Comparison of ENCODE assay signal across 6 cellular contexts in genomic region chr1:179195857-179196256, GRCh38. TPM values are rescaled to one million over a fixed set of nuclear protein-coding genes. Genes with fewer than 3 reads are reported as not detected.
DNase-seq lines count a peak whose midpoint lies in the region; ATAC-seq, FAIRE-seq and TF ChIP-seq lines count a peak whose summit lies in the region.
"Not testable (repeated sequence)": the region's sequence is repeated elsewhere in the genome, so short reads cannot be mapped to it uniquely, and the experiment has no call there.

No MANE protein-coding gene starts in this region.

- H3K4me2 ChIP-seq in A549; H9 (ENCODE audit: insufficient read depth, insufficient read length, low read length); Karpas-422 (ENCODE audit: low read depth, low read length, poor library complexity, severe bottlenecking): not testable (repeated sequence)

- not testable (repeated sequence) for H4K20me1 ChIP-seq in H9 (ENCODE audit: control insufficient read depth, insufficient read depth, insufficient read length); Karpas-422 (ENCODE audit: insufficient read depth, low read depth, low read length)

- H3K56ac ChIP-seq in H9 (ENCODE audit: insufficient read length, low read depth, low read length), result not testable (repeated sequence)

- H3K4me3 ChIP-seq in A549; Karpas-422 (ENCODE audit: low read length); psoas muscle: not testable (repeated sequence)

- not testable (repeated sequence) for H2BK5ac ChIP-seq in H9 (ENCODE audit: insufficient read length, low read length)

- not testable (repeated sequence) for H2BK12ac ChIP-seq in H9 (ENCODE audit: insufficient read length, low read depth, low read length)

- H4K5ac ChIP-seq in H9 (ENCODE audit: insufficient read length, low read depth, low read length), result not testable (repeated sequence)

- TF ChIP-seq RAD21 in A549 (conservative IDR thresholded peaks at IDR 0.05 in 1 of 2, IDR thresholded peaks at IDR 0.05 in 1 of 2), result not testable (repeated sequence)

- H3K9me2 ChIP-seq in Karpas-422 (replicated peaks; ENCODE audit: insufficient read depth, low read length), result not testable (repeated sequence)

- H3K4me1 ChIP-seq in A549, result peaks cover 18% of the 10 kb centered on the region
- H3K4me1 ChIP-seq in H9 (ENCODE audit: insufficient read depth, low read length); Karpas-422 (ENCODE audit: low read length): not testable (repeated sequence)
- peaks cover 32% of the 10 kb centered on the region for H3K4me1 ChIP-seq in psoas muscle

- not testable (repeated sequence) for H2BK15ac ChIP-seq in H9 (ENCODE audit: low read depth, low read length)

- not testable (repeated sequence) for ATAC-seq in A549
- ATAC-seq in psoas muscle, result peak; percentile 74 to 88 (median 79)

- CTCF ChIA-PET in A549 (lab: Yijun Ruan, JAX), result interaction anchor here (1.9 to 3.5 kb wide), 3 partner anchors 17 to 90 kb away, joined by 4 to 32 read pairs (median 5); no protein-coding TSS in a partner anchor

- not testable (repeated sequence) for TF ChIP-seq EP300 in A549 (IDR thresholded peaks at IDR 0.05)

- FAIRE-seq in A549 (lab: Jason Lieb, UNC) (peak; percentile 49), islet of Langerhans (lab: Jason Lieb, UNC) (peak; percentile 13)

- H3K9ac ChIP-seq in H9 (ENCODE audit: extremely low read depth, insufficient read length, low read length); Karpas-422 (ENCODE audit: low read length): not testable (repeated sequence)

- H3K14ac ChIP-seq in H9 (ENCODE audit: insufficient read depth, low read length), result not testable (repeated sequence)

- not testable (repeated sequence) for H2BK20ac ChIP-seq in H9 (ENCODE audit: low read depth, low read length, poor library complexity, severe bottlenecking)

- H3K4ac ChIP-seq in H9 (ENCODE audit: low read depth, low read length), result not testable (repeated sequence)

- not testable (repeated sequence) for H3K4me3 Mint-ChIP-seq in H9

- H3K9me3 ChIP-seq in A549; H9 (ENCODE audit: control insufficient read depth, low read depth, low read length); Karpas-422 (ENCODE audit: low read length); psoas muscle: not testable (repeated sequence)

- not testable (repeated sequence) for H3K79me1 ChIP-seq in H9 (ENCODE audit: insufficient read depth, low read depth, low read length, poor library complexity, severe bottlenecking)

- H3K18ac ChIP-seq in H9 (ENCODE audit: insufficient read length, low read depth, low read length), result not testable (repeated sequence)

- not testable (repeated sequence) for H3K79me2 ChIP-seq in H9 (ENCODE audit: insufficient read depth, low read length)
- H3K79me2 ChIP-seq in Karpas-422 (ENCODE audit: low read length), result peaks cover 83% of the 10 kb centered on the region

- H3K27ac ChIP-seq in A549; H9 (ENCODE audit: insufficient read length, low read depth, low read length); psoas muscle: not testable (repeated sequence)
- H3K27ac ChIP-seq in Karpas-422 (ENCODE audit: low read length) (0 out of 2 replicates have a peak overlapping the region, but pooled peaks have one; percentile 9), VCaP (peak overlapping the region; percentile 26; the same call in 1 of the 2 replicates)

- not testable (repeated sequence) for H3K9me3 Mint-ChIP-seq in H9

- intact Hi-C loops in psoas muscle (cut with DNase I), result loop anchor here in 1 of 2 donors (2.0 kb wide), 1 partner anchor 75 kb away; no protein-coding TSS in a partner anchor

- not testable (repeated sequence) for H4K91ac ChIP-seq in H9 (ENCODE audit: insufficient read length, low read depth, low read length)

- not testable (repeated sequence) for DNase-seq in A549 (ENCODE audit: low read depth in 1 of 2, low spot score in 1 of 2); H9
- DNase-seq in Karpas-422 (peak; percentile 17), psoas muscle (peak in 1 of 2 donors; percentile 70)

- WGBS in A549 (ENCODE audit: missing lambda C conversion rate), result 93% methylated on average over 5 of the region's 5 CpGs
- no CpG with 5 or more reads among the region's 5 CpGs for WGBS in H9 (ENCODE audit: extremely low coverage, insufficient read length, low lambda C conversion rate)
- WGBS in psoas muscle, 3 donors, result 31 to 40% (median 31%) methylated on average over 5 of the region's 5 CpGs

- not testable (repeated sequence) for H2BK120ac ChIP-seq in H9 (ENCODE audit: low read depth, low read length, poor library complexity, severe bottlenecking)

- not testable (repeated sequence) for H3T11ph ChIP-seq in H9 (ENCODE audit: low read length)

- not testable (repeated sequence) for H3K36me3 ChIP-seq in Karpas-422 (ENCODE audit: insufficient read depth, low read length); psoas muscle (ENCODE audit: insufficient read depth in 1 of 2, low read depth in 1 of 2)

- H3K23ac ChIP-seq in H9 (ENCODE audit: insufficient read length, low read depth, low read length), result not testable (repeated sequence)

- H3K27me3 Mint-ChIP-seq in H9 (ENCODE audit: low read depth), result not testable (repeated sequence)

- H3K4me1 Mint-ChIP-seq in H9, result not testable (repeated sequence)

- TF ChIP-seq CTCF in A549 (IDR thresholded peaks at IDR 0.05); H9 (conservative IDR thresholded peaks at IDR 0.05); VCaP (conservative IDR thresholded peaks at IDR 0.05); psoas muscle (IDR thresholded peaks at IDR 0.05): not testable (repeated sequence)

- not testable (repeated sequence) for H3K27me3 ChIP-seq in H9 (ENCODE audit: insufficient read depth, low read length); Karpas-422 (ENCODE audit: low read length); psoas muscle (ENCODE audit: insufficient read depth in 3 of 3, low read length in 2 of 3)

- not testable (repeated sequence) for TF ChIP-seq POLR2A in A549 (IDR thresholded peaks at IDR 0.05; ENCODE audit: low read length)

- not testable (repeated sequence) for H3K23me2 ChIP-seq in H9 (ENCODE audit: insufficient read length, low read depth, low read length, poor library complexity, severe bottlenecking)

- H2AFZ ChIP-seq in H9 (ENCODE audit: low read length); Karpas-422 (ENCODE audit: low read length): not testable (repeated sequence)

- POLR2A ChIA-PET in A549 (lab: Yijun Ruan, JAX), result not testable (repeated sequence)

- not testable (repeated sequence) for H3K36me3 Mint-ChIP-seq in H9 (ENCODE audit: insufficient read depth in 1 of 3, low read depth in 3 of 3)

- H4K8ac ChIP-seq in H9 (replicated peaks; ENCODE audit: insufficient read length, low read depth, low read length), result not testable (repeated sequence)

- H3K27ac Mint-ChIP-seq in H9, result peak overlapping the region in 2 of 3 experiments; percentile 20; a peak in 2 of 7 replicates

- H2AK5ac ChIP-seq in H9 (ENCODE audit: insufficient read length, low read length), result not testable (repeated sequence)

RNA-seq across cellular contexts. Expression of gene ABL2, which starts 33.6 kb away (rescaled TPM):
- 12.4 and 15.9 TPM in 2 replicates for polyA plus RNA-seq in A549 (2011; rRNA removed)
- polyA plus RNA-seq in A549 (2012; cell fraction: cytosol; rRNA removed), result 3.0 and 4.1 TPM in 2 replicates
- 6.8 and 8.9 TPM in 2 replicates for polyA plus RNA-seq in A549 (2012; cell fraction: nucleus; rRNA removed)
- 12.4 to 18.7 TPM (median 12.9 TPM) in 3 replicates for polyA plus RNA-seq in A549 (2017; fragmentation: RNase III; extraction: RNeasy Plus Mini Kit Qiagen cat#74134 plus additional on column Dnase treatment)
- 44.9 and 50.5 TPM in 2 replicates for polyA minus RNA-seq in A549 (2011; rRNA and poly(A)+ RNA removed)
- 21.2 TPM in 2 replicates for total RNA-seq in H9 (2021)
- 11.3 and 14.3 TPM in 2 replicates for total RNA-seq in Karpas-422 (2014; rRNA removed; shearing (Covaris generic); ENCODE audit: low replicate concordance)
- total RNA-seq in psoas muscle, result 10 to 100 TPM in 1 of 4 donors, 1 to 10 TPM in 3; 8.6 to 10.2 (median 8.9) TPM
- polyA plus RNA-seq in psoas muscle, result 10 to 100 TPM in 1 of 3 donors, 1 to 10 TPM in 2; 1.4 to 11.7 (median 3.3) TPM
